12 cellular contexts compared by ENCODE assay signal in genomic region chr6:158853872-158854213, GRCh38. TPM values are rescaled to one million over a fixed set of nuclear protein-coding genes. Genes with fewer than 3 reads are reported as not detected.
DNase-seq lines count a peak whose midpoint lies in the region; ATAC-seq and TF ChIP-seq lines count a peak whose summit lies in the region.
"Had no signal": no experiment of that assay in that cellular context is flagged by ENCODE, and none has a peak within 500 bp of the region (broad histone marks: within the 10 kb centered on the region; RNA-seq: fewer than 3 reads in every experiment).

No MANE protein-coding gene starts in this region.

- no peak for ATAC-seq in HG02759 (IDR thresholded peaks at IDR 0.05; ENCODE audit: unreplicated experiment)

- DNase-seq in COLO829 (ENCODE audit: low spot score) = peak; percentile 24
- DNase-seq in NT2/D1 (ENCODE audit: low read depth, low spot score) = no peak
- no peak for DNase-seq in esophagus squamous epithelium (lab: John Stamatoyannopoulos, UW)
- no peak for DNase-seq in CD1c-positive myeloid dendritic cell (ENCODE audit: extremely low spot score)
- DNase-seq in NCI-H1417 treated with DMSO at 0.1 percent for 48 hours (lab: John Stamatoyannopoulos, UW) = no peak
- DNase-seq in SKM-1 treated with dmso at 0.1 percent for 144 hours (lab: John Stamatoyannopoulos, UW; ENCODE audit: unreplicated experiment) = no peak
- DNase-seq: DMS 273 treated with DMSO at 0.1 percent for 48 hours, NCI-H1092, NCI-H748 treated with DMSO at 0.1 percent for 48 hours had no signal

- peaks cover 6% of the 10 kb centered on the region for H3K4me1 ChIP-seq in NT2/D1 (ENCODE audit: insufficient read depth, insufficient read length)
- H3K4me1 ChIP-seq in esophagus squamous epithelium = peaks cover 29 to 78% (median 33%) of the 10 kb centered on the region in 3 donors
- H3K4me1 ChIP-seq in rectal smooth muscle tissue (ENCODE audit: control insufficient read depth, insufficient read depth, low read length) = peaks cover 27% of the 10 kb centered on the region
- H3K4me1 ChIP-seq: uterus had no signal

- TF ChIP-seq CTCF in esophagus squamous epithelium (IDR thresholded peaks at IDR 0.05) = no peak

- H3K9ac ChIP-seq in NT2/D1 (ENCODE audit: insufficient read length, low read depth) (peak overlapping the region; percentile 4), rectal smooth muscle tissue (ENCODE audit: low read length) (no peak overlapping the region)

- H3K4me3 ChIP-seq in NT2/D1 (ENCODE audit: insufficient read length, low read depth) = no peak overlapping the region
- H3K4me3 ChIP-seq in esophagus squamous epithelium = peak overlapping the region in 2 of 4 donors; percentile 4 to 31
- H3K4me3 ChIP-seq in rectal smooth muscle tissue (ENCODE audit: low read length) = peak overlapping the region; percentile 7
- H3K4me3 ChIP-seq: uterus had no signal

- H3K9me3 ChIP-seq in NT2/D1 (ENCODE audit: insufficient read depth, low read length) = no peaks in the 10 kb centered on the region
- H3K9me3 ChIP-seq in esophagus squamous epithelium = no peaks in the 10 kb centered on the region
- H3K9me3 ChIP-seq: uterus had no signal

- TF ChIP-seq POLR2A in esophagus squamous epithelium (IDR thresholded peaks at IDR 0.05) = no peak

- intact Hi-C loops in esophagus squamous epithelium (cut with DNase I) = no loop called here

- WGBS in esophagus squamous epithelium, 2 donors = 59 to 76% methylated on average over 4 to 6 of the region's 6 CpGs

- H3K27ac ChIP-seq in esophagus squamous epithelium = peak overlapping the region; percentile 87 to 94 (median 90)
- H3K27ac ChIP-seq in rectal smooth muscle tissue (ENCODE audit: low read depth, low read length) = no peak overlapping the region
- H3K27ac ChIP-seq: uterus had no signal

- H3K36me3 ChIP-seq in NT2/D1 (ENCODE audit: insufficient read depth, insufficient read length, low read length) (no peaks in the 10 kb centered on the region), esophagus squamous epithelium (no peaks in the 10 kb centered on the region), rectal smooth muscle tissue (ENCODE audit: control insufficient read depth, insufficient read depth, low read length) (no peaks in the 10 kb centered on the region)
- H3K36me3 ChIP-seq: uterus had no signal

- H3K27me3 ChIP-seq in NT2/D1 (ENCODE audit: insufficient read depth, insufficient read length) (no peaks in the 10 kb centered on the region), esophagus squamous epithelium (no peaks in the 10 kb centered on the region), rectal smooth muscle tissue (ENCODE audit: control insufficient read depth, insufficient read depth, low read length) (no peaks in the 10 kb centered on the region)
- H3K27me3 ChIP-seq: uterus had no signal

RNA-seq across cellular contexts. Expression of gene EZR, which starts 34.7 kb away (rescaled TPM):
- 100 to 1,000 TPM; 208 to 339 (median 285) TPM for total RNA-seq in esophagus squamous epithelium
